ENCODE assay signal across 21 cellular contexts in the genomic region with DNA sequence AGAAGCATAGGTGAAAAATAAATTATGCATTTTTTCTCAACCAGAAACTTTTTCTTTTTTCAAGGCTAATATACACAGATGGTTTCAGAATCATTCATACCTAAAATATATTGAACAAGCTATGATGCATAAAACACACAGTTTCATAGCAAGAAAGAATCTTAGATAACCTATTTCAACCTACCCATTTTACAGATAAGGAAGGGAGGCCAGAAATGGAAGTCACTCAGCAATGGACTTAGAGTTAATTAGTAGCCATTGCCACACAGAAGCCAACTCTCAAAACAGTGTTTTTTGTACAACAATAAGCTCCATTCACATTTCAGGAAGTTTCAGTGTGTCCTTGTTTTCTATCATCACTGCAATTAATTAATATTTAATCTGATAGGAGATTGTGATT. TPM values are rescaled to one million over a fixed set of nuclear protein-coding genes. Genes with fewer than 3 reads are reported as not detected.
"Had no signal": no experiment of that assay in that cellular context is flagged by ENCODE, and none has a peak within 500 bp of the region (broad histone marks: within the 10 kb centered on the region; RNA-seq: fewer than 3 reads in every experiment).

No MANE protein-coding gene starts in this region.

- H3K36me3 ChIP-seq: SJCRH30 had no signal

- H3K27ac ChIP-seq: KMS-11, RWPE1 had no signal

- FAIRE-seq: HepG2 had no signal

- H3K4me3 ChIP-seq: SJCRH30 had no signal

- DNase-seq: Kasumi-1, MM.1S, NCI-H1092 treated with DMSO at 0.1 percent for 48 hours, NCI-H1436 treated with DMSO at 0.1 percent for 48 hours, NCI-H1694, NCI-H187 treated with DMSO at 0.1 percent for 48 hours, NCI-H2029 treated with DMSO at 0.1 percent for 48 hours, NCI-H2227 treated with DMSO at 0.1 percent for 48 hours, NCI-H510A, NCI-H524 treated with DMSO at 0.1 percent for 48 hours, NCI-H774, PC-3, SHP77 had no signal

- ATAC-seq: HepG2, Panc1, PC-3 had no signal

- H3K27me3 ChIP-seq: SJCRH30 had no signal

- H3K9me3 ChIP-seq: SJCRH30 had no signal

RNA-seq across cellular contexts. Expression of a gene that starts 27.5 kb away (rescaled TPM):
- total RNA-seq: HepG2, HT1080, IMR-90, M059J, PC-3, SJCRH30 had no signal
- polyA plus RNA-seq: HepG2, IMR-90 had no signal
